Comparison of ENCODE assay signal across 1 cellular context in the genomic region with DNA sequence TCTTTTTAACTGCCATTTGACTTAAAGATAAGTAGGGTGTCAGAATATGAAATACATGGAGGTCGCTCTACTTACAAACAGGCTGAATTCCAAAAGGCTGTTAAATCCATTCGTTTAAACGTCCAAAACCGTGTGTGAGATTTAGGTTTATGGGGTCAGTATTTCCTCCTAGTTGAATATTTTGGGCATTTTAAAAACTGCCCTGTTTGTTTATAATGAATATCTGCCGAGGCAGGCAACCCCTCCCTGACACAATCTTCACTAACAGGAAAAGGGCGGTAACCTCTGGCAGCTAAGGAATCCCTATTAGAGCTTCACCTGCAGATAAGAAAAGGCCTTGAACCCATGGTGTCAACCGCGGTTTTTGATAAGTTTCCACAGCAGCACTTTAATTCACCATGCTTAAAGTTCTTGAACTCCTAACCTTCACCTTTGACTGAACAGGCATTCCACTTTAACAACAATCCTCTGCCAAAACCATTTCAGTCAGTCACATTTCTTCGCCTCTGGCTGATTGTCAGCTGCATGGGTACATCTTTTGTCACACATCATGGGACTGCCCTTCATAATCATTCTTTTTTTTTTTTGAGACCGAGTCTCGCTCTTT.
TF ChIP-seq lines count a peak whose summit lies in the region.

No MANE protein-coding gene starts in this region.

TF ChIP-seq in HepG2, 621 proteins besides CTCF, POLR2A, EP300 and RAD21 (continued from another document and continues in another):
- TF ChIP-seq, protein P1, sequence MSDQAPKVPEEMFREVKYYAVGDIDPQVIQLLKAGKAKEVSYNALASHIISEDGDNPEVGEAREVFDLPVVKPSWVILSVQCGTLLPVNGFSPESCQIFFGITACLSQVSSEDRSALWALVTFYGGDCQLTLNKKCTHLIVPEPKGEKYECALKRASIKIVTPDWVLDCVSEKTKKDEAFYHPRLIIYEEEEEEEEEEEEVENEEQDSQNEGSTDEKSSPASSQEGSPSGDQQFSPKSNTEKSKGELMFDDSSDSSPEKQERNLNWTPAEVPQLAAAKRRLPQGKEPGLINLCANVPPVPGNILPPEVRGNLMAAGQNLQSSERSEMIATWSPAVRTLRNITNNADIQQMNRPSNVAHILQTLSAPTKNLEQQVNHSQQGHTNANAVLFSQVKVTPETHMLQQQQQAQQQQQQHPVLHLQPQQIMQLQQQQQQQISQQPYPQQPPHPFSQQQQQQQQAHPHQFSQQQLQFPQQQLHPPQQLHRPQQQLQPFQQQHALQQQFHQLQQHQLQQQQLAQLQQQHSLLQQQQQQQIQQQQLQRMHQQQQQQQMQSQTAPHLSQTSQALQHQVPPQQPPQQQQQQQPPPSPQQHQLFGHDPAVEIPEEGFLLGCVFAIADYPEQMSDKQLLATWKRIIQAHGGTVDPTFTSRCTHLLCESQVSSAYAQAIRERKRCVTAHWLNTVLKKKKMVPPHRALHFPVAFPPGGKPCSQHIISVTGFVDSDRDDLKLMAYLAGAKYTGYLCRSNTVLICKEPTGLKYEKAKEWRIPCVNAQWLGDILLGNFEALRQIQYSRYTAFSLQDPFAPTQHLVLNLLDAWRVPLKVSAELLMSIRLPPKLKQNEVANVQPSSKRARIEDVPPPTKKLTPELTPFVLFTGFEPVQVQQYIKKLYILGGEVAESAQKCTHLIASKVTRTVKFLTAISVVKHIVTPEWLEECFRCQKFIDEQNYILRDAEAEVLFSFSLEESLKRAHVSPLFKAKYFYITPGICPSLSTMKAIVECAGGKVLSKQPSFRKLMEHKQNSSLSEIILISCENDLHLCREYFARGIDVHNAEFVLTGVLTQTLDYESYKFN (CRISPR knock-in tag; conservative IDR thresholded peaks at IDR 0.05), result peak; percentile 68
- TF ChIP-seq ZSCAN22 (CRISPR knock-in tag; IDR thresholded peaks at IDR 0.05) (no peak), SALL1 (CRISPR knock-in tag; IDR thresholded peaks at IDR 0.05) (peak; percentile 32; the same call in 1 of the 2 replicates), NR2F2 (IDR thresholded peaks at IDR 0.05; ENCODE audit: borderline replicate concordance, low read depth) (peak; percentile 92), ZNF468 (CRISPR knock-in tag; IDR thresholded peaks at IDR 0.05) (no peak), FOXJ3 (CRISPR knock-in tag; IDR thresholded peaks at IDR 0.05; ENCODE audit: borderline replicate concordance) (peak; percentile 68; the same call in 1 of the 2 replicates), EED (CRISPR knock-in tag; IDR thresholded peaks at IDR 0.05) (no peak), PCBP2 (optimal IDR thresholded peaks at IDR 0.05; ENCODE audit: low read depth, low read length, poor library complexity, severe bottlenecking) (no peak), ZMYM4 (CRISPR knock-in tag; IDR thresholded peaks at IDR 0.05) (peak; percentile 79), ZNF441 (CRISPR knock-in tag; IDR thresholded peaks at IDR 0.05; ENCODE audit: borderline replicate concordance) (no peak), ZBTB3 (CRISPR knock-in tag; IDR thresholded peaks at IDR 0.05; ENCODE audit: borderline replicate concordance, low read depth) (peak; percentile 45; the same call in 1 of the 2 replicates), SMAD9 (CRISPR knock-in tag; IDR thresholded peaks at IDR 0.05) (no peak), ZNF33A (CRISPR knock-in tag; IDR thresholded peaks at IDR 0.05; ENCODE audit: borderline replicate concordance) (no peak), KAT8 (CRISPR knock-in tag; IDR thresholded peaks at IDR 0.05) (0 out of 2 replicates have a peak, but pooled peaks have one; percentile 43), TMF1 (CRISPR knock-in tag; IDR thresholded peaks at IDR 0.05; ENCODE audit: low read depth) (no peak), NBN (conservative IDR thresholded peaks at IDR 0.05) (no peak), TSC22D2 (CRISPR knock-in tag; IDR thresholded peaks at IDR 0.05; ENCODE audit: borderline replicate concordance) (no peak), ZNF256 (CRISPR knock-in tag; conservative IDR thresholded peaks at IDR 0.05) (no peak), ZBTB21 (CRISPR knock-in tag; IDR thresholded peaks at IDR 0.05) (no peak), GTF3A (CRISPR knock-in tag; conservative IDR thresholded peaks at IDR 0.05) (no peak)
- TF ChIP-seq, protein P2, sequence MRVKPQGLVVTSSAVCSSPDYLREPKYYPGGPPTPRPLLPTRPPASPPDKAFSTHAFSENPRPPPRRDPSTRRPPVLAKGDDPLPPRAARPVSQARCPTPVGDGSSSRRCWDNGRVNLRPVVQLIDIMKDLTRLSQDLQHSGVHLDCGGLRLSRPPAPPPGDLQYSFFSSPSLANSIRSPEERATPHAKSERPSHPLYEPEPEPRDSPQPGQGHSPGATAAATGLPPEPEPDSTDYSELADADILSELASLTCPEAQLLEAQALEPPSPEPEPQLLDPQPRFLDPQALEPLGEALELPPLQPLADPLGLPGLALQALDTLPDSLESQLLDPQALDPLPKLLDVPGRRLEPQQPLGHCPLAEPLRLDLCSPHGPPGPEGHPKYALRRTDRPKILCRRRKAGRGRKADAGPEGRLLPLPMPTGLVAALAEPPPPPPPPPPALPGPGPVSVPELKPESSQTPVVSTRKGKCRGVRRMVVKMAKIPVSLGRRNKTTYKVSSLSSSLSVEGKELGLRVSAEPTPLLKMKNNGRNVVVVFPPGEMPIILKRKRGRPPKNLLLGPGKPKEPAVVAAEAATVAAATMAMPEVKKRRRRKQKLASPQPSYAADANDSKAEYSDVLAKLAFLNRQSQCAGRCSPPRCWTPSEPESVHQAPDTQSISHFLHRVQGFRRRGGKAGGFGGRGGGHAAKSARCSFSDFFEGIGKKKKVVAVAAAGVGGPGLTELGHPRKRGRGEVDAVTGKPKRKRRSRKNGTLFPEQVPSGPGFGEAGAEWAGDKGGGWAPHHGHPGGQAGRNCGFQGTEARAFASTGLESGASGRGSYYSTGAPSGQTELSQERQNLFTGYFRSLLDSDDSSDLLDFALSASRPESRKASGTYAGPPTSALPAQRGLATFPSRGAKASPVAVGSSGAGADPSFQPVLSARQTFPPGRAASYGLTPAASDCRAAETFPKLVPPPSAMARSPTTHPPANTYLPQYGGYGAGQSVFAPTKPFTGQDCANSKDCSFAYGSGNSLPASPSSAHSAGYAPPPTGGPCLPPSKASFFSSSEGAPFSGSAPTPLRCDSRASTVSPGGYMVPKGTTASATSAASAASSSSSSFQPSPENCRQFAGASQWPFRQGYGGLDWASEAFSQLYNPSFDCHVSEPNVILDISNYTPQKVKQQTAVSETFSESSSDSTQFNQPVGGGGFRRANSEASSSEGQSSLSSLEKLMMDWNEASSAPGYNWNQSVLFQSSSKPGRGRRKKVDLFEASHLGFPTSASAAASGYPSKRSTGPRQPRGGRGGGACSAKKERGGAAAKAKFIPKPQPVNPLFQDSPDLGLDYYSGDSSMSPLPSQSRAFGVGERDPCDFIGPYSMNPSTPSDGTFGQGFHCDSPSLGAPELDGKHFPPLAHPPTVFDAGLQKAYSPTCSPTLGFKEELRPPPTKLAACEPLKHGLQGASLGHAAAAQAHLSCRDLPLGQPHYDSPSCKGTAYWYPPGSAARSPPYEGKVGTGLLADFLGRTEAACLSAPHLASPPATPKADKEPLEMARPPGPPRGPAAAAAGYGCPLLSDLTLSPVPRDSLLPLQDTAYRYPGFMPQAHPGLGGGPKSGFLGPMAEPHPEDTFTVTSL (CRISPR knock-in tag; IDR thresholded peaks at IDR 0.05; ENCODE audit: borderline replicate concordance), result peak; percentile 46; the same call in 1 of the 2 replicates
- TF ChIP-seq, protein P3, sequence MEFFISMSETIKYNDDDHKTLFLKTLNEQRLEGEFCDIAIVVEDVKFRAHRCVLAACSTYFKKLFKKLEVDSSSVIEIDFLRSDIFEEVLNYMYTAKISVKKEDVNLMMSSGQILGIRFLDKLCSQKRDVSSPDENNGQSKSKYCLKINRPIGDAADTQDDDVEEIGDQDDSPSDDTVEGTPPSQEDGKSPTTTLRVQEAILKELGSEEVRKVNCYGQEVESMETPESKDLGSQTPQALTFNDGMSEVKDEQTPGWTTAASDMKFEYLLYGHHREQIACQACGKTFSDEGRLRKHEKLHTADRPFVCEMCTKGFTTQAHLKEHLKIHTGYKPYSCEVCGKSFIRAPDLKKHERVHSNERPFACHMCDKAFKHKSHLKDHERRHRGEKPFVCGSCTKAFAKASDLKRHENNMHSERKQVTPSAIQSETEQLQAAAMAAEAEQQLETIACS (CRISPR knock-in tag; IDR thresholded peaks at IDR 0.05), result no peak
- TF ChIP-seq, protein P4, sequence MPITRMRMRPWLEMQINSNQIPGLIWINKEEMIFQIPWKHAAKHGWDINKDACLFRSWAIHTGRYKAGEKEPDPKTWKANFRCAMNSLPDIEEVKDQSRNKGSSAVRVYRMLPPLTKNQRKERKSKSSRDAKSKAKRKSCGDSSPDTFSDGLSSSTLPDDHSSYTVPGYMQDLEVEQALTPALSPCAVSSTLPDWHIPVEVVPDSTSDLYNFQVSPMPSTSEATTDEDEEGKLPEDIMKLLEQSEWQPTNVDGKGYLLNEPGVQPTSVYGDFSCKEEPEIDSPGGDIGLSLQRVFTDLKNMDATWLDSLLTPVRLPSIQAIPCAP (CRISPR knock-in tag; IDR thresholded peaks at IDR 0.05; ENCODE audit: low read depth), result no peak
- TF ChIP-seq, protein P5, sequence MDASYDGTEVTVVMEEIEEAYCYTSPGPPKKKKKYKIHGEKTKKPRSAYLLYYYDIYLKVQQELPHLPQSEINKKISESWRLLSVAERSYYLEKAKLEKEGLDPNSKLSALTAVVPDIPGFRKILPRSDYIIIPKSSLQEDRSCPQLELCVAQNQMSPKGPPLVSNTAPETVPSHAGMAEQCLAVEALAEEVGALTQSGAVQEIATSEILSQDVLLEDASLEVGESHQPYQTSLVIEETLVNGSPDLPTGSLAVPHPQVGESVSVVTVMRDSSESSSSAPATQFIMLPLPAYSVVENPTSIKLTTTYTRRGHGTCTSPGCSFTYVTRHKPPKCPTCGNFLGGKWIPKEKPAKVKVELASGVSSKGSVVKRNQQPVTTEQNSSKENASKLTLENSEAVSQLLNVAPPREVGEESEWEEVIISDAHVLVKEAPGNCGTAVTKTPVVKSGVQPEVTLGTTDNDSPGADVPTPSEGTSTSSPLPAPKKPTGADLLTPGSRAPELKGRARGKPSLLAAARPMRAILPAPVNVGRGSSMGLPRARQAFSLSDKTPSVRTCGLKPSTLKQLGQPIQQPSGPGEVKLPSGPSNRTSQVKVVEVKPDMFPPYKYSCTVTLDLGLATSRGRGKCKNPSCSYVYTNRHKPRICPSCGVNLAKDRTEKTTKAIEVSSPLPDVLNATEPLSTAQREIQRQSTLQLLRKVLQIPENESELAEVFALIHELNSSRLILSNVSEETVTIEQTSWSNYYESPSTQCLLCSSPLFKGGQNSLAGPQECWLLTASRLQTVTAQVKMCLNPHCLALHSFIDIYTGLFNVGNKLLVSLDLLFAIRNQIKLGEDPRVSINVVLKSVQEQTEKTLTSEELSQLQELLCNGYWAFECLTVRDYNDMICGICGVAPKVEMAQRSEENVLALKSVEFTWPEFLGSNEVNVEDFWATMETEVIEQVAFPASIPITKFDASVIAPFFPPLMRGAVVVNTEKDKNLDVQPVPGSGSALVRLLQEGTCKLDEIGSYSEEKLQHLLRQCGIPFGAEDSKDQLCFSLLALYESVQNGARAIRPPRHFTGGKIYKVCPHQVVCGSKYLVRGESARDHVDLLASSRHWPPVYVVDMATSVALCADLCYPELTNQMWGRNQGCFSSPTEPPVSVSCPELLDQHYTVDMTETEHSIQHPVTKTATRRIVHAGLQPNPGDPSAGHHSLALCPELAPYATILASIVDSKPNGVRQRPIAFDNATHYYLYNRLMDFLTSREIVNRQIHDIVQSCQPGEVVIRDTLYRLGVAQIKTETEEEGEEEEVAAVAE (CRISPR knock-in tag; IDR thresholded peaks at IDR 0.05; ENCODE audit: borderline replicate concordance), result no peak
- TF ChIP-seq, protein P6, sequence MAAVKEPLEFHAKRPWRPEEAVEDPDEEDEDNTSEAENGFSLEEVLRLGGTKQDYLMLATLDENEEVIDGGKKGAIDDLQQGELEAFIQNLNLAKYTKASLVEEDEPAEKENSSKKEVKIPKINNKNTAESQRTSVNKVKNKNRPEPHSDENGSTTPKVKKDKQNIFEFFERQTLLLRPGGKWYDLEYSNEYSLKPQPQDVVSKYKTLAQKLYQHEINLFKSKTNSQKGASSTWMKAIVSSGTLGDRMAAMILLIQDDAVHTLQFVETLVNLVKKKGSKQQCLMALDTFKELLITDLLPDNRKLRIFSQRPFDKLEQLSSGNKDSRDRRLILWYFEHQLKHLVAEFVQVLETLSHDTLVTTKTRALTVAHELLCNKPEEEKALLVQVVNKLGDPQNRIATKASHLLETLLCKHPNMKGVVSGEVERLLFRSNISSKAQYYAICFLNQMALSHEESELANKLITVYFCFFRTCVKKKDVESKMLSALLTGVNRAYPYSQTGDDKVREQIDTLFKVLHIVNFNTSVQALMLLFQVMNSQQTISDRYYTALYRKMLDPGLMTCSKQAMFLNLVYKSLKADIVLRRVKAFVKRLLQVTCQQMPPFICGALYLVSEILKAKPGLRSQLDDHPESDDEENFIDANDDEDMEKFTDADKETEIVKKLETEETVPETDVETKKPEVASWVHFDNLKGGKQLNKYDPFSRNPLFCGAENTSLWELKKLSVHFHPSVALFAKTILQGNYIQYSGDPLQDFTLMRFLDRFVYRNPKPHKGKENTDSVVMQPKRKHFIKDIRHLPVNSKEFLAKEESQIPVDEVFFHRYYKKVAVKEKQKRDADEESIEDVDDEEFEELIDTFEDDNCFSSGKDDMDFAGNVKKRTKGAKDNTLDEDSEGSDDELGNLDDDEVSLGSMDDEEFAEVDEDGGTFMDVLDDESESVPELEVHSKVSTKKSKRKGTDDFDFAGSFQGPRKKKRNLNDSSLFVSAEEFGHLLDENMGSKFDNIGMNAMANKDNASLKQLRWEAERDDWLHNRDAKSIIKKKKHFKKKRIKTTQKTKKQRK (IDR thresholded peaks at IDR 0.05; ENCODE audit: low read length), result no peak
- TF ChIP-seq, protein P7, sequence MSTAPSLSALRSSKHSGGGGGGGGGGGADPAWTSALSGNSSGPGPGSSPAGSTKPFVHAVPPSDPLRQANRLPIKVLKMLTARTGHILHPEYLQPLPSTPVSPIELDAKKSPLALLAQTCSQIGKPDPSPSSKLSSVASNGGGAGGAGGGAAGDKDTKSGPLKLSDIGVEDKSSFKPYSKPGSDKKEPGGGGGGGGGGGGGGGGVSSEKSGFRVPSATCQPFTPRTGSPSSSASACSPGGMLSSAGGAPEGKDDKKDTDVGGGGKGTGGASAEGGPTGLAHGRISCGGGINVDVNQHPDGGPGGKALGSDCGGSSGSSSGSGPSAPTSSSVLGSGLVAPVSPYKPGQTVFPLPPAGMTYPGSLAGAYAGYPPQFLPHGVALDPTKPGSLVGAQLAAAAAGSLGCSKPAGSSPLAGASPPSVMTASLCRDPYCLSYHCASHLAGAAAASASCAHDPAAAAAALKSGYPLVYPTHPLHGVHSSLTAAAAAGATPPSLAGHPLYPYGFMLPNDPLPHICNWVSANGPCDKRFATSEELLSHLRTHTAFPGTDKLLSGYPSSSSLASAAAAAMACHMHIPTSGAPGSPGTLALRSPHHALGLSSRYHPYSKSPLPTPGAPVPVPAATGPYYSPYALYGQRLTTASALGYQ (CRISPR knock-in tag; IDR thresholded peaks at IDR 0.05), result peak; percentile 64; the same call in 1 of the 2 replicates
- TF ChIP-seq, protein P8, sequence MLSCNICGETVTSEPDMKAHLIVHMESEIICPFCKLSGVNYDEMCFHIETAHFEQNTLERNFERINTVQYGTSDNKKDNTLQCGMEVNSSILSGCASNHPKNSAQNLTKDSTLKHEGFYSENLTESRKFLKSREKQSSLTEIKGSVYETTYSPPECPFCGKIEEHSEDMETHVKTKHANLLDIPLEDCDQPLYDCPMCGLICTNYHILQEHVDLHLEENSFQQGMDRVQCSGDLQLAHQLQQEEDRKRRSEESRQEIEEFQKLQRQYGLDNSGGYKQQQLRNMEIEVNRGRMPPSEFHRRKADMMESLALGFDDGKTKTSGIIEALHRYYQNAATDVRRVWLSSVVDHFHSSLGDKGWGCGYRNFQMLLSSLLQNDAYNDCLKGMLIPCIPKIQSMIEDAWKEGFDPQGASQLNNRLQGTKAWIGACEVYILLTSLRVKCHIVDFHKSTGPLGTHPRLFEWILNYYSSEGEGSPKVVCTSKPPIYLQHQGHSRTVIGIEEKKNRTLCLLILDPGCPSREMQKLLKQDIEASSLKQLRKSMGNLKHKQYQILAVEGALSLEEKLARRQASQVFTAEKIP (CRISPR knock-in tag; IDR thresholded peaks at IDR 0.05; ENCODE audit: borderline replicate concordance), result no peak
